In the genomic region with DNA sequence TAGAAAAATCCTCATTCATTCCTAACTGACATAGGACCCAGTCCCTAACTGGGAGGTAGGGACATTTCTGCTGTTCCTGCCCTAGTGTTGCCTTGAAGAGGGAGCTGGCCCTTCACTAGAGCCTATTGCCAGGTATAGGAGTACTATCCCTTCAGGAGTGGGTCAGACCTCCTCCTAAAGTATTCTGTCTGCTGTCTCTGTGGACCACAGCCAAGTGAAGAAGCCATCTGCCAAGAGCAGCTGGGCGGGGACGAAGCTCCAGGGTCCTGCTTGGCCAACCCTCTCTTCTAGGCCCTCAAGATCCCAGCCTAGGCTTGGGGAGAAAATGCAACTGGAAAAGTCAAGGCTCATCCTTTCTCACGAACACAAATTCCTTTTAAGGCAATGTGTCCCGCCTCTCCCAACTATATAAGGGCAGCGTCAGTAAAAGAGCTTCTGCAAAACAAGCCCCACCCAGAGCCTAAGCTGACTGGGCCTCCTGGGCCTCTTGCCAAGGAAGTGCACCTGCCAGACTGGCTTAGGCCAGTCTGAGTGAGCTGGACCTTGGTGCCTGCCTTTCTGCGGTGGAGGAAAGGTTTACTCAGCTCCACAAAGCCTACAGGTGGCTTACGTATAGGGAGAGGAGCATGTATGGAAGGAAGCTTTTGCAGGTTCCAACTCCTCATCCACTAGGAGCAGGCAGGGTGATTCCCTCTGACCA, we compare ENCODE assay signal across 8 cellular contexts. TPM values are rescaled to one million over a fixed set of nuclear protein-coding genes. Genes with fewer than 3 reads are reported as not detected.
DNase-seq lines count a peak whose midpoint lies in the region; ATAC-seq and TF ChIP-seq lines count a peak whose summit lies in the region.

No MANE protein-coding gene starts in this region.

- peaks cover 3 to 9% of the 10 kb centered on the region in 2 donors for H3K27me3 Mint-ChIP-seq in CD8-positive, alpha-beta memory T cell
- peaks cover 13% of the 10 kb centered on the region for H3K27me3 Mint-ChIP-seq in activated T-helper 1 cell treated with anti-CD3 and anti-CD28 coated beads, Interleukin-12 subunit alpha, Interleukin-12 subunit beta, Interleukin-2, Interleukin-4 antibody, amounts not matched to agents 30 ng/mL and 10 ng/mL and 1 ng/mL, durations not matched to agents 14 hours and 24 hours and 36 hours (ENCODE audit: insufficient read depth)
- H3K27me3 Mint-ChIP-seq in nephron (ENCODE audit: low read depth), result peaks cover 22% of the 10 kb centered on the region

- intact Hi-C loops in activated T-helper 1 cell treated with anti-CD3 and anti-CD28 coated beads, Interleukin-12 subunit alpha, Interleukin-12 subunit beta, Interleukin-2, Interleukin-4 antibody, amounts not matched to agents 30 ng/mL and 10 ng/mL and 1 ng/mL, durations not matched to agents 14 hours and 24 hours and 36 hours (cut with micrococcal nuclease), result loop anchor here (1.0 to 5.0 kb wide), 9 partner anchors 28 to 299 kb away; a partner anchor contains a TSS

- H3K36me3 ChIP-seq in CD8-positive, alpha-beta memory T cell (ENCODE audit: insufficient read depth, low read length), result no peaks in the 10 kb centered on the region

- peak overlapping the region in 2 of 8 donors; percentile 31 to 94 for H3K27ac Mint-ChIP-seq in CD8-positive, alpha-beta memory T cell
- no peak overlapping the region for H3K27ac Mint-ChIP-seq in activated T-helper 1 cell treated with anti-CD3 and anti-CD28 coated beads, Interleukin-12 subunit alpha, Interleukin-12 subunit beta, Interleukin-2, Interleukin-4 antibody, amounts not matched to agents 30 ng/mL and 10 ng/mL and 1 ng/mL, durations not matched to agents 14 hours and 24 hours and 36 hours
- H3K27ac Mint-ChIP-seq in nephron, result peak overlapping the region; percentile 84 to 97 (median 95)

- H3K27me3 ChIP-seq in CD8-positive, alpha-beta memory T cell (ENCODE audit: insufficient read depth, low read length, poor library complexity, severe bottlenecking), result no peaks in the 10 kb centered on the region

- no peak for TF ChIP-seq CTCF in foreskin fibroblast (IDR thresholded peaks at IDR 0.05; ENCODE audit: low read depth, low read length)
- TF ChIP-seq CTCF in nephron (IDR thresholded peaks at IDR 0.05; ENCODE audit: unreplicated experiment in 3 of 3), result no peak

- H3K9me3 Mint-ChIP-seq in CD8-positive, alpha-beta memory T cell, result no peaks in the 10 kb centered on the region
- no peaks in the 10 kb centered on the region for H3K9me3 Mint-ChIP-seq in activated T-helper 1 cell treated with anti-CD3 and anti-CD28 coated beads, Interleukin-12 subunit alpha, Interleukin-12 subunit beta, Interleukin-2, Interleukin-4 antibody, amounts not matched to agents 30 ng/mL and 10 ng/mL and 1 ng/mL, durations not matched to agents 14 hours and 24 hours and 36 hours
- no peaks in the 10 kb centered on the region for H3K9me3 Mint-ChIP-seq in nephron

- H3K4me1 ChIP-seq in CD8-positive, alpha-beta memory T cell (ENCODE audit: insufficient read depth, low read length), result peaks cover 17% of the 10 kb centered on the region

- CTCF ChIA-PET in CD8-positive, alpha-beta memory T cell (lab: Charles Lee), result no interaction called here

- peaks cover 0 to 5% (median 0%) of the 10 kb centered on the region in 3 donors for H3K36me3 Mint-ChIP-seq in CD8-positive, alpha-beta memory T cell
- H3K36me3 Mint-ChIP-seq in activated T-helper 1 cell treated with anti-CD3 and anti-CD28 coated beads, Interleukin-12 subunit alpha, Interleukin-12 subunit beta, Interleukin-2, Interleukin-4 antibody, amounts not matched to agents 30 ng/mL and 10 ng/mL and 1 ng/mL, durations not matched to agents 14 hours and 24 hours and 36 hours (ENCODE audit: low read depth), result peaks cover 6% of the 10 kb centered on the region
- H3K36me3 Mint-ChIP-seq in nephron (ENCODE audit: low read depth), result peaks cover 7% of the 10 kb centered on the region

- H3K4me3 Mint-ChIP-seq in CD8-positive, alpha-beta memory T cell, result peak overlapping the region; percentile 90 to 98 (median 94)
- H3K4me3 Mint-ChIP-seq in activated T-helper 1 cell treated with anti-CD3 and anti-CD28 coated beads, Interleukin-12 subunit alpha, Interleukin-12 subunit beta, Interleukin-2, Interleukin-4 antibody, amounts not matched to agents 30 ng/mL and 10 ng/mL and 1 ng/mL, durations not matched to agents 14 hours and 24 hours and 36 hours, result peak overlapping the region; percentile 91
- peak overlapping the region; percentile 97 to 98 (median 98) for H3K4me3 Mint-ChIP-seq in nephron

- ATAC-seq in GM19324 (IDR thresholded peaks at IDR 0.05; ENCODE audit: low FRiP score, unreplicated experiment) (peak; percentile 34), HG03442 (IDR thresholded peaks at IDR 0.05; ENCODE audit: unreplicated experiment) (peak; percentile 38)

- H3K4me1 Mint-ChIP-seq in CD8-positive, alpha-beta memory T cell, result peaks cover 23 to 26% (median 23%) of the 10 kb centered on the region in 3 donors
- peaks cover 16% of the 10 kb centered on the region for H3K4me1 Mint-ChIP-seq in activated T-helper 1 cell treated with anti-CD3 and anti-CD28 coated beads, Interleukin-12 subunit alpha, Interleukin-12 subunit beta, Interleukin-2, Interleukin-4 antibody, amounts not matched to agents 30 ng/mL and 10 ng/mL and 1 ng/mL, durations not matched to agents 14 hours and 24 hours and 36 hours (ENCODE audit: low read depth)
- peaks cover 38% of the 10 kb centered on the region for H3K4me1 Mint-ChIP-seq in nephron

- DNase-seq in CD8-positive, alpha-beta memory T cell, result peak in 2 of 5 donors; percentile 3 to 4
- DNase-seq in NCI-H446 (lab: John Stamatoyannopoulos, UW) (peak; percentile 88 to 92), foreskin fibroblast (peak; percentile 74 to 88), foreskin melanocyte (no peak)
- no peak for DNase-seq in activated T-helper 1 cell treated with anti-CD3 and anti-CD28 coated beads, Interleukin-12 subunit alpha, Interleukin-12 subunit beta, Interleukin-2, Interleukin-4 antibody, amounts not matched to agents 30 ng/mL and 10 ng/mL and 1 ng/mL, durations not matched to agents 14 hours and 24 hours and 36 hours (ENCODE audit: low spot score)

- H3K4me3 ChIP-seq in CD8-positive, alpha-beta memory T cell (ENCODE audit: low read length), result peak overlapping the region; percentile 82
- H3K4me3 ChIP-seq in foreskin fibroblast (ENCODE audit: low read depth in 1 of 2, low read length in 2 of 2), result peak overlapping the region; percentile 73 to 79

- peak overlapping the region; percentile 62 for H3K27ac ChIP-seq in CD8-positive, alpha-beta memory T cell (ENCODE audit: low read depth, low read length)

- H3K9me3 ChIP-seq in CD8-positive, alpha-beta memory T cell (ENCODE audit: low read length), result no peaks in the 10 kb centered on the region

- POLR2A ChIA-PET in CD8-positive, alpha-beta memory T cell (lab: Charles Lee), result no interaction called here

RNA-seq across cellular contexts. Expression of a gene that starts 0.6 kb away (rescaled TPM):
- total RNA-seq in CD8-positive, alpha-beta memory T cell, result 1 to 10 TPM; 2.0 to 2.3 TPM
- polyA plus RNA-seq in CD8-positive, alpha-beta memory T cell, result 1.8 TPM
- total RNA-seq in activated T-helper 1 cell treated with anti-CD3 and anti-CD28 coated beads, Interleukin-12 subunit alpha, Interleukin-12 subunit beta, Interleukin-2, Interleukin-4 antibody, amounts not matched to agents 30 ng/mL and 10 ng/mL and 1 ng/mL, durations not matched to agents 14 hours and 24 hours and 36 hours, result 1.9 and 2.3 TPM in 2 replicates

RNA-seq across cellular contexts. Expression of a gene that starts 28.3 kb away (rescaled TPM):
- 1 to 10 TPM; 1.1 to 1.6 TPM for total RNA-seq in CD8-positive, alpha-beta memory T cell
- 0.36 TPM for polyA plus RNA-seq in CD8-positive, alpha-beta memory T cell
- 0.17 and 0.91 TPM in 2 replicates for total RNA-seq in activated T-helper 1 cell treated with anti-CD3 and anti-CD28 coated beads, Interleukin-12 subunit alpha, Interleukin-12 subunit beta, Interleukin-2, Interleukin-4 antibody, amounts not matched to agents 30 ng/mL and 10 ng/mL and 1 ng/mL, durations not matched to agents 14 hours and 24 hours and 36 hours

Comparison
In these comparisons a context has a peak if more than half of its experiments do, and no peak if none do; other contexts are left out.
1. DNase-seq: peak in NCI-H446 (2 of 2) and foreskin fibroblast (2 of 2); none in activated T-helper 1 cell treated with anti-CD3 and anti-CD28 coated beads, Interleukin-12 subunit alpha, Interleukin-12 subunit beta, Interleukin-2, Interleukin-4 antibody, amounts not matched to agents 30 ng/mL and 10 ng/mL and 1 ng/mL, durations not matched to agents 14 hours and 24 hours and 36 hours (single experiment) and foreskin melanocyte (single experiment).
2. Peak in every context shown above with its lines, with median percentiles within 50 percentile points of each other: H3K4me3 Mint-ChIP-seq.